Comparison of ENCODE assay signal across 1 cellular context in genomic region chr4:185859106-185859505, GRCh38.
TF ChIP-seq lines count a peak whose summit lies in the region.

No MANE protein-coding gene starts in this region.

TF ChIP-seq in GM23338, 12 proteins besides CTCF, POLR2A, EP300 and RAD21 (continued from another document):
- TF ChIP-seq ETS1 (IDR thresholded peaks at IDR 0.05) (no peak), POLR2AphosphoS5 (IDR thresholded peaks at IDR 0.05; ENCODE audit: low read depth) (no peak), ZNF114 (CRISPR knock-in tag; IDR thresholded peaks at IDR 0.05) (no peak), EZH2 (IDR thresholded peaks at IDR 0.05; ENCODE audit: low read depth, unreplicated experiment) (no peak)
- TF ChIP-seq, protein P1, sequence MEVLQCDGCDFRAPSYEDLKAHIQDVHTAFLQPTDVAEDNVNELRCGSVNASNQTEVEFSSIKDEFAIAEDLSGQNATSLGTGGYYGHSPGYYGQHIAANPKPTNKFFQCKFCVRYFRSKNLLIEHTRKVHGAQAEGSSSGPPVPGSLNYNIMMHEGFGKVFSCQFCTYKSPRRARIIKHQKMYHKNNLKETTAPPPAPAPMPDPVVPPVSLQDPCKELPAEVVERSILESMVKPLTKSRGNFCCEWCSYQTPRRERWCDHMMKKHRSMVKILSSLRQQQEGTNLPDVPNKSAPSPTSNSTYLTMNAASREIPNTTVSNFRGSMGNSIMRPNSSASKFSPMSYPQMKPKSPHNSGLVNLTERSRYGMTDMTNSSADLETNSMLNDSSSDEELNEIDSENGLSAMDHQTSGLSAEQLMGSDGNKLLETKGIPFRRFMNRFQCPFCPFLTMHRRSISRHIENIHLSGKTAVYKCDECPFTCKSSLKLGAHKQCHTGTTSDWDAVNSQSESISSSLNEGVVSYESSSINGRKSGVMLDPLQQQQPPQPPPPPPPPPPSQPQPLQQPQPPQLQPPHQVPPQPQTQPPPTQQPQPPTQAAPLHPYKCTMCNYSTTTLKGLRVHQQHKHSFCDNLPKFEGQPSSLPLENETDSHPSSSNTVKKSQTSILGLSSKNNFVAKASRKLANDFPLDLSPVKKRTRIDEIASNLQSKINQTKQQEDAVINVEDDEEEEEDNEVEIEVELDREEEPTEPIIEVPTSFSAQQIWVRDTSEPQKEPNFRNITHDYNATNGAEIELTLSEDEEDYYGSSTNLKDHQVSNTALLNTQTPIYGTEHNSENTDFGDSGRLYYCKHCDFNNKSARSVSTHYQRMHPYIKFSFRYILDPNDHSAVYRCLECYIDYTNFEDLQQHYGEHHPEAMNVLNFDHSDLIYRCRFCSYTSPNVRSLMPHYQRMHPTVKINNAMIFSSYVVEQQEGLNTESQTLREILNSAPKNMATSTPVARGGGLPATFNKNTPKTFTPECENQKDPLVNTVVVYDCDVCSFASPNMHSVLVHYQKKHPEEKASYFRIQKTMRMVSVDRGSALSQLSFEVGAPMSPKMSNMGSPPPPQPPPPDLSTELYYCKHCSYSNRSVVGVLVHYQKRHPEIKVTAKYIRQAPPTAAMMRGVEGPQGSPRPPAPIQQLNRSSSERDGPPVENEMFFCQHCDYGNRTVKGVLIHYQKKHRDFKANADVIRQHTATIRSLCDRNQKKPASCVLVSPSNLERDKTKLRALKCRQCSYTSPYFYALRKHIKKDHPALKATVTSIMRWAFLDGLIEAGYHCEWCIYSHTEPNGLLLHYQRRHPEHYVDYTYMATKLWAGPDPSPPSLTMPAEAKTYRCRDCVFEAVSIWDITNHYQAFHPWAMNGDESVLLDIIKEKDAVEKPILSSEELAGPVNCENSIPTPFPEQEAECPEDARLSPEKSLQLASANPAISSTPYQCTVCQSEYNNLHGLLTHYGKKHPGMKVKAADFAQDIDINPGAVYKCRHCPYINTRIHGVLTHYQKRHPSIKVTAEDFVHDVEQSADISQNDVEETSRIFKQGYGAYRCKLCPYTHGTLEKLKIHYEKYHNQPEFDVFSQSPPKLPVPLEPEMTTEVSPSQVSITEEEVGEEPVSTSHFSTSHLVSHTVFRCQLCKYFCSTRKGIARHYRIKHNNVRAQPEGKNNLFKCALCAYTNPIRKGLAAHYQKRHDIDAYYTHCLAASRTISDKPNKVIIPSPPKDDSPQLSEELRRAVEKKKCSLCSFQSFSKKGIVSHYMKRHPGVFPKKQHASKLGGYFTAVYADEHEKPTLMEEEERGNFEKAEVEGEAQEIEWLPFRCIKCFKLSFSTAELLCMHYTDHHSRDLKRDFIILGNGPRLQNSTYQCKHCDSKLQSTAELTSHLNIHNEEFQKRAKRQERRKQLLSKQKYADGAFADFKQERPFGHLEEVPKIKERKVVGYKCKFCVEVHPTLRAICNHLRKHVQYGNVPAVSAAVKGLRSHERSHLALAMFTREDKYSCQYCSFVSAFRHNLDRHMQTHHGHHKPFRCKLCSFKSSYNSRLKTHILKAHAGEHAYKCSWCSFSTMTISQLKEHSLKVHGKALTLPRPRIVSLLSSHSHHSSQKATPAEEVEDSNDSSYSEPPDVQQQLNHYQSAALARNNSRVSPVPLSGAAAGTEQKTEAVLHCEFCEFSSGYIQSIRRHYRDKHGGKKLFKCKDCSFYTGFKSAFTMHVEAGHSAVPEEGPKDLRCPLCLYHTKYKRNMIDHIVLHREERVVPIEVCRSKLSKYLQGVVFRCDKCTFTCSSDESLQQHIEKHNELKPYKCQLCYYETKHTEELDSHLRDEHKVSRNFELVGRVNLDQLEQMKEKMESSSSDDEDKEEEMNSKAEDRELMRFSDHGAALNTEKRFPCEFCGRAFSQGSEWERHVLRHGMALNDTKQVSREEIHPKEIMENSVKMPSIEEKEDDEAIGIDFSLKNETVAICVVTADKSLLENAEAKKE (CRISPR knock-in tag; IDR thresholded peaks at IDR 0.05) = no peak
TF ChIP-seq in GM23338: peak in this region for 0.
